In genomic region chr20:10758446-10758845, GRCh38 we compare ENCODE assay signal across 28 cellular contexts.
A peak's percentile ranks its signal among the peaks of the same experiment; 100 is the strongest.
DNase-seq lines count a peak whose midpoint lies in the region; ATAC-seq, FAIRE-seq and TF ChIP-seq lines count a peak whose summit lies in the region.
"Had no signal": no experiment of that assay in that cellular context is flagged by ENCODE, and none has a peak within 500 bp of the region (broad histone marks: within the 10 kb centered on the region; RNA-seq: fewer than 3 reads in every experiment).

No MANE protein-coding gene starts in this region.

- H3K27ac ChIP-seq in A549: 0 out of 6 replicates have a peak overlapping the region, but pooled peaks of 1 of the 2 experiments have one; percentile 9
- peak overlapping the region; percentile 23; the same call in 1 of the 2 replicates for H3K27ac ChIP-seq in IMR-90 (ENCODE audit: insufficient read depth, low read length)
- H3K27ac ChIP-seq in astrocyte (ENCODE audit: low read depth, low read length): no peak overlapping the region
- no peak overlapping the region for H3K27ac ChIP-seq in tibial nerve
- H3K27ac ChIP-seq: colonic mucosa, SK-N-MC had no signal

- no peak overlapping the region for H3K23ac ChIP-seq in IMR-90 (ENCODE audit: low read depth, low read length)

- dilution Hi-C loops in IMR-90 (cut with HindIII; ENCODE audit: low sequenced_read_pairs, unreplicated experiment): no loop called here

- TF ChIP-seq RAD21 in A549 (conservative IDR thresholded peaks at IDR 0.05 in 1 of 2, IDR thresholded peaks at IDR 0.05 in 1 of 2) (no peak), IMR-90 (IDR thresholded peaks at IDR 0.05; ENCODE audit: low read length) (no peak)

- H2BK120ac ChIP-seq in IMR-90 (ENCODE audit: low read depth, low read length): 0 out of 2 replicates have a peak overlapping the region, but pooled peaks have one; percentile 1

- H3K27me3 ChIP-seq in IMR-90 (ENCODE audit: control insufficient read depth, insufficient read depth, low read length) (no peaks in the 10 kb centered on the region), astrocyte (ENCODE audit: insufficient read depth, low read length) (no peaks in the 10 kb centered on the region), tibial nerve (no peaks in the 10 kb centered on the region)
- H3K27me3 ChIP-seq: colonic mucosa had no signal

- DNase-seq in A549 (ENCODE audit: low read depth in 1 of 2, low spot score in 1 of 2): peak in 1 of 2 experiments; percentile 17
- DNase-seq in IMR-90: peak; percentile 53
- DNase-seq in astrocyte (ENCODE audit: low read depth): no peak
- DNase-seq in iris pigment epithelial cell (ENCODE audit: low read depth): peak; percentile 47
- DNase-seq in tibial nerve (ENCODE audit: low spot score in 2 of 2): no peak
- DNase-seq in AG08396 (ENCODE audit: low spot score): no peak
- no peak for DNase-seq in SKM-1 treated with dmso at 0.1 percent for 144 hours (lab: John Stamatoyannopoulos, UW; ENCODE audit: unreplicated experiment)
- DNase-seq in NCI-H2107 (lab: John Stamatoyannopoulos, UW): no peak
- DNase-seq: activated CD4-positive, alpha-beta memory T cell treated with anti-CD3 and anti-CD28 coated beads, Interleukin-2, amount 10 ng/mL, durations not matched to agents 7 days and 5 days; activated CD4-positive, alpha-beta T cell treated with anti-CD3 and anti-CD28 coated beads for 1 hour; amygdala; CD8-positive, alpha-beta memory T cell; colonic mucosa; effector memory CD4-positive, alpha-beta T cell; GF-D8; Kasumi-1; natural killer cell; NCI-H1048; NCI-H187 treated with DMSO at 0.1 percent for 48 hours; NCI-H526; stimulated activated CD4-positive, alpha-beta T cell treated with anti-CD3 and anti-CD28 coated beads, Interleukin-4, amount 100 ng/mL, for 24 hours had no signal

- TF ChIP-seq POLR2A in A549 (IDR thresholded peaks at IDR 0.05; ENCODE audit: low read length) (no peak), IMR-90 (IDR thresholded peaks at IDR 0.05; ENCODE audit: low read depth, low read length) (no peak), tibial nerve (IDR thresholded peaks at IDR 0.05) (no peak)

- H2AFZ ChIP-seq in IMR-90 (replicated peaks; ENCODE audit: low read length, poor library complexity) (no peak overlapping the region), astrocyte (ENCODE audit: low read depth, low read length) (peak overlapping the region; percentile 25)

- peak in 1 of 2 experiments; percentile 30; a peak in 2 of 6 replicates for ATAC-seq in A549
- peak; percentile 58 for ATAC-seq in IMR-90 (ENCODE audit: low read depth)
- ATAC-seq: natural killer cell; stimulated activated effector memory CD8-positive, alpha-beta T cell treated with anti-CD3 and anti-CD28 coated beads, Interleukin-12 subunit alpha, Interleukin-12 subunit beta, amount 100 ng/mL, for 72 hours had no signal

- no peak overlapping the region for H3K27ac Mint-ChIP-seq in astrocyte (ENCODE audit: unreplicated experiment)
- H3K27ac Mint-ChIP-seq: activated CD4-positive, alpha-beta memory T cell treated with anti-CD3 and anti-CD28 coated beads, Interleukin-2, amount 10 ng/mL, durations not matched to agents 7 days and 5 days; activated naive CD4-positive, alpha-beta T cell treated with anti-CD3 and anti-CD28 coated beads, Interleukin-2, amount 50 U/mL, for 24 hours; activated T-helper 2 cell treated with anti-CD3 and anti-CD28 coated beads, Interferon-gamma antibody, Interleukin-2, Interleukin-4, amounts not matched to agents 10 μg/mL and 5 μg/mL and 100 μg/mL, durations not matched to agents 14 hours and 24 hours and 36 hours; B cell; natural killer cell; stimulated activated effector memory CD8-positive, alpha-beta T cell treated with anti-CD3 and anti-CD28 coated beads, Interleukin-12 subunit alpha, Interleukin-12 subunit beta, amount 100 ng/mL, for 72 hours; T-helper 1 cell treated with Interleukin-12 subunit alpha and Interleukin-12 subunit beta and Interleukin-4 antibody, amounts not matched to agents 30 μg/mL and 1 μg/mL, for 36 hours; type B pancreatic cell had no signal

- H4K91ac ChIP-seq in IMR-90 (ENCODE audit: insufficient read depth, low read depth, low read length): peak overlapping the region; percentile 52; the same call in 1 of the 2 replicates

- CTCF ChIA-PET in A549 (lab: Yijun Ruan, JAX): no interaction called here
- CTCF ChIA-PET in IMR-90 (lab: Yijun Ruan, JAX): no interaction called here

- peak overlapping the region; percentile 66; the same call in 1 of the 2 replicates for H2AK5ac ChIP-seq in IMR-90 (ENCODE audit: low read depth, low read length)

- H3K4me1 ChIP-seq in A549 (peaks cover 19% of the 10 kb centered on the region; the same call in 2 of the 3 replicates), IMR-90 (ENCODE audit: control insufficient read depth, insufficient read depth, low read length) (peaks cover 2% of the 10 kb centered on the region; the same call in 1 of the 2 replicates), astrocyte (ENCODE audit: insufficient read depth, low read length) (peaks cover 23% of the 10 kb centered on the region), tibial nerve (peaks cover 0 to 8% (median 0%) of the 10 kb centered on the region in 4 donors)
- H3K4me1 ChIP-seq: colonic mucosa had no signal

- H3K9ac ChIP-seq in IMR-90 (ENCODE audit: low read depth, low read length): no peak overlapping the region
- H3K9ac ChIP-seq in astrocyte (ENCODE audit: low read length): no peak overlapping the region

- H3K56ac ChIP-seq in IMR-90 (ENCODE audit: extremely low read depth, insufficient read depth, low read length): no peak overlapping the region

- peaks cover 8% of the 10 kb centered on the region for H3K9me1 ChIP-seq in IMR-90 (ENCODE audit: insufficient read depth, low read length)

- TF ChIP-seq CTCF in A549 (IDR thresholded peaks at IDR 0.05): no peak
- no peak for TF ChIP-seq CTCF in IMR-90 (conservative IDR thresholded peaks at IDR 0.05; ENCODE audit: low read depth, low read length)
- TF ChIP-seq CTCF in astrocyte (IDR thresholded peaks at IDR 0.05; ENCODE audit: insufficient read depth, low read depth, low read length): no peak
- TF ChIP-seq CTCF in tibial nerve (IDR thresholded peaks at IDR 0.05): no peak

- H4K8ac ChIP-seq in IMR-90 (ENCODE audit: low read depth in 2 of 2, low read length in 2 of 2): peak overlapping the region in 1 of 2 experiments; percentile 13; a peak in 1 of 4 replicates

- in situ Hi-C loops in IMR-90 (cut with MboI; ENCODE audit: low sequenced_read_pairs): no loop called here

- H3K9me3 Mint-ChIP-seq in astrocyte (ENCODE audit: unreplicated experiment): peaks cover 2% of the 10 kb centered on the region
- H3K9me3 Mint-ChIP-seq: activated CD4-positive, alpha-beta memory T cell treated with anti-CD3 and anti-CD28 coated beads, Interleukin-2, amount 10 ng/mL, durations not matched to agents 7 days and 5 days; activated naive CD4-positive, alpha-beta T cell treated with anti-CD3 and anti-CD28 coated beads, Interleukin-2, amount 50 U/mL, for 24 hours; activated T-helper 2 cell treated with anti-CD3 and anti-CD28 coated beads, Interferon-gamma antibody, Interleukin-2, Interleukin-4, amounts not matched to agents 10 μg/mL and 5 μg/mL and 100 μg/mL, durations not matched to agents 14 hours and 24 hours and 36 hours; natural killer cell; stimulated activated effector memory CD8-positive, alpha-beta T cell treated with anti-CD3 and anti-CD28 coated beads, Interleukin-12 subunit alpha, Interleukin-12 subunit beta, amount 100 ng/mL, for 72 hours; T-helper 1 cell treated with Interleukin-12 subunit alpha and Interleukin-12 subunit beta and Interleukin-4 antibody, amounts not matched to agents 30 μg/mL and 1 μg/mL, for 36 hours; type B pancreatic cell had no signal

- peak overlapping the region; percentile 37; the same call in 1 of the 2 replicates for H3K4ac ChIP-seq in IMR-90 (ENCODE audit: low read depth, low read length)

- no peak overlapping the region for H3K18ac ChIP-seq in IMR-90 (ENCODE audit: low read depth, low read length)

- H3K4me2 ChIP-seq in A549 (no peak overlapping the region), IMR-90 (ENCODE audit: low read depth, low read length) (no peak overlapping the region), astrocyte (ENCODE audit: low read length) (peak overlapping the region; percentile 10)

- intact Hi-C loops in IMR-90 (cut with micrococcal nuclease): no loop called here

- peaks cover 15% of the 10 kb centered on the region for H3K4me1 Mint-ChIP-seq in astrocyte (ENCODE audit: low read depth, unreplicated experiment)
- H3K4me1 Mint-ChIP-seq: activated CD4-positive, alpha-beta memory T cell treated with anti-CD3 and anti-CD28 coated beads, Interleukin-2, amount 10 ng/mL, durations not matched to agents 7 days and 5 days; activated naive CD4-positive, alpha-beta T cell treated with anti-CD3 and anti-CD28 coated beads, Interleukin-2, amount 50 U/mL, for 24 hours; B cell; CD8-positive, alpha-beta memory T cell; natural killer cell; stimulated activated effector memory CD8-positive, alpha-beta T cell treated with anti-CD3 and anti-CD28 coated beads, Interleukin-12 subunit alpha, Interleukin-12 subunit beta, amount 100 ng/mL, for 72 hours had no signal

- peak overlapping the region; percentile 64; the same call in 1 of the 2 replicates for H3K14ac ChIP-seq in IMR-90 (replicated peaks; ENCODE audit: low read depth, low read length)

- H4K5ac ChIP-seq in IMR-90 (ENCODE audit: low read depth, low read length): no peak overlapping the region

- H2BK15ac ChIP-seq in IMR-90 (ENCODE audit: low read depth, low read length): 0 out of 3 replicates have a peak overlapping the region, but pooled peaks have one; percentile 26

- H3K36me3 ChIP-seq in IMR-90 (ENCODE audit: control insufficient read depth, insufficient read depth, low read length): no peaks in the 10 kb centered on the region
- no peaks in the 10 kb centered on the region for H3K36me3 ChIP-seq in astrocyte (ENCODE audit: insufficient read depth, low read length)
- H3K36me3 ChIP-seq in tibial nerve: no peaks in the 10 kb centered on the region
- H3K36me3 ChIP-seq: colonic mucosa had no signal

- FAIRE-seq in A549 (lab: Jason Lieb, UNC) (no peak), astrocyte (lab: Jason Lieb, UNC) (peak; percentile 20)

- BruUV-seq in IMR-90 (replicated peaks; lab: Mats Ljungman, UMichigan): no TSS peak

- TF ChIP-seq EP300 in A549 (IDR thresholded peaks at IDR 0.05) (no peak), tibial nerve (IDR thresholded peaks at IDR 0.05) (no peak)

- no peak overlapping the region for H3K4me3 ChIP-seq in A549
- H3K4me3 ChIP-seq in IMR-90 (ENCODE audit: insufficient read depth, low read depth, low read length): no peak overlapping the region
- H3K4me3 ChIP-seq in astrocyte (ENCODE audit: insufficient read depth, low read depth, low read length): no peak overlapping the region
- H3K4me3 ChIP-seq in tibial nerve: no peak overlapping the region
- H3K4me3 ChIP-seq: colonic mucosa, SK-N-MC had no signal

- no peaks in the 10 kb centered on the region for H3K36me3 Mint-ChIP-seq in astrocyte (ENCODE audit: low read depth, unreplicated experiment)
- H3K36me3 Mint-ChIP-seq: activated naive CD4-positive, alpha-beta T cell treated with anti-CD3 and anti-CD28 coated beads, Interleukin-2, amount 50 U/mL, for 24 hours; CD8-positive, alpha-beta memory T cell; natural killer cell; stimulated activated effector memory CD8-positive, alpha-beta T cell treated with anti-CD3 and anti-CD28 coated beads, Interleukin-12 subunit alpha, Interleukin-12 subunit beta, amount 100 ng/mL, for 72 hours; type B pancreatic cell had no signal

- POLR2A ChIA-PET in A549 (lab: Yijun Ruan, JAX) (no interaction called here), IMR-90 (lab: Charles Lee; ENCODE audit: unreplicated experiment) (no interaction called here)

- H3K4me3 Mint-ChIP-seq in astrocyte (ENCODE audit: unreplicated experiment): no peak overlapping the region
- H3K4me3 Mint-ChIP-seq: activated CD4-positive, alpha-beta memory T cell treated with anti-CD3 and anti-CD28 coated beads, Interleukin-2, amount 10 ng/mL, durations not matched to agents 7 days and 5 days; activated naive CD4-positive, alpha-beta T cell treated with anti-CD3 and anti-CD28 coated beads, Interleukin-2, amount 50 U/mL, for 24 hours; B cell; natural killer cell; stimulated activated effector memory CD8-positive, alpha-beta T cell treated with anti-CD3 and anti-CD28 coated beads, Interleukin-12 subunit alpha, Interleukin-12 subunit beta, amount 100 ng/mL, for 72 hours; T-helper 1 cell treated with Interleukin-12 subunit alpha and Interleukin-12 subunit beta and Interleukin-4 antibody, amounts not matched to agents 30 μg/mL and 1 μg/mL, for 36 hours; type B pancreatic cell had no signal

- H4K20me1 ChIP-seq in IMR-90 (ENCODE audit: insufficient read depth, low read length) (no peaks in the 10 kb centered on the region), astrocyte (ENCODE audit: insufficient read depth, low read length) (no peaks in the 10 kb centered on the region)

- H2AK9ac ChIP-seq in IMR-90 (replicated peaks; ENCODE audit: low read depth, low read length, poor library complexity): no peak overlapping the region

- H3K27me3 Mint-ChIP-seq in astrocyte (ENCODE audit: low read depth, unreplicated experiment): peaks cover 8% of the 10 kb centered on the region
- H3K27me3 Mint-ChIP-seq: activated CD4-positive, alpha-beta memory T cell treated with anti-CD3 and anti-CD28 coated beads, Interleukin-2, amount 10 ng/mL, durations not matched to agents 7 days and 5 days had no signal

- H2BK5ac ChIP-seq in IMR-90 (ENCODE audit: low read depth, low read length, poor library complexity, severe bottlenecking): no peak overlapping the region

- no peaks in the 10 kb centered on the region for H3K79me1 ChIP-seq in IMR-90 (ENCODE audit: low read depth in 1 of 2, low read length in 2 of 2)

- H3K9me3 ChIP-seq in A549: peaks cover 8% of the 10 kb centered on the region; the same call in 2 of the 3 replicates
- 0 out of 2 replicates have a peak, but pooled peaks cover 2% of the 10 kb centered on the region for H3K9me3 ChIP-seq in IMR-90 (ENCODE audit: control insufficient read depth, insufficient read depth, low read length)
- no peaks in the 10 kb centered on the region for H3K9me3 ChIP-seq in astrocyte (ENCODE audit: insufficient read depth, low read depth, low read length)
- H3K9me3 ChIP-seq in tibial nerve: no peaks in the 10 kb centered on the region
- H3K9me3 ChIP-seq: colonic mucosa had no signal

- no peak overlapping the region for H2BK20ac ChIP-seq in IMR-90 (ENCODE audit: low read depth, low read length)

- WGBS in A549 (ENCODE audit: missing lambda C conversion rate): 25% methylated on average over 4 of the region's 4 CpGs
- 27% methylated on average over 2 of the region's 4 CpGs; no CpG with 5 or more reads in 1 of the 2 experiments for WGBS in IMR-90 (ENCODE audit: extremely low coverage in 2 of 2, insufficient read length in 1 of 2), 2 experiments
- WGBS in tibial nerve, 2 donors: 82 to 83% methylated on average over 4 of the region's 4 CpGs

- no peaks in the 10 kb centered on the region for H3K79me2 ChIP-seq in astrocyte (ENCODE audit: insufficient read depth, low read length)

Comparison
In these comparisons a context has a peak if more than half of its experiments do, and no peak if none do; other contexts are left out.
1. DNase-seq: peak in IMR-90 (single experiment) and iris pigment epithelial cell (single experiment); none in astrocyte (single experiment), tibial nerve (0 of 2), AG08396 (single experiment), SKM-1 treated with dmso at 0.1 percent for 144 hours (single experiment) and NCI-H2107 (single experiment).